Comparison of ENCODE assay signal across 8 cellular contexts in genomic region chr16:87392823-87393679, GRCh38. TPM values are rescaled to one million over a fixed set of nuclear protein-coding genes. Genes with fewer than 3 reads are reported as not detected.
DNase-seq lines count a peak whose midpoint lies in the region; ATAC-seq and TF ChIP-seq lines count a peak whose summit lies in the region.

No MANE protein-coding gene starts in this region.

- H3K36me3 ChIP-seq in mucosa of rectum (ENCODE audit: control insufficient read depth in 2 of 2, insufficient read depth in 2 of 2, low read length in 2 of 2) (no peaks in the 10 kb centered on the region), testis (ENCODE audit: low read depth, missing control alignments) (no peaks in the 10 kb centered on the region)

- H3K27ac ChIP-seq in mucosa of rectum (ENCODE audit: low read depth in 2 of 2, low read length in 2 of 2), result peak overlapping the region; percentile 98 to 99
- H3K27ac ChIP-seq in testis, result peak overlapping the region; percentile 44 to 98

- peak overlapping the region; percentile 89 to 96 for H3K9ac ChIP-seq in mucosa of rectum (ENCODE audit: low read depth in 1 of 2, low read length in 2 of 2)

- peaks cover 5% of the 10 kb centered on the region for H3K36me3 Mint-ChIP-seq in activated CD8-positive, alpha-beta memory T cell treated with anti-CD3 and anti-CD28 coated beads, Interleukin-2, amount 10 ng/mL, durations not matched to agents 7 days and 5 days

- H3K4me3 Mint-ChIP-seq in activated CD8-positive, alpha-beta memory T cell treated with anti-CD3 and anti-CD28 coated beads, Interleukin-2, amount 10 ng/mL, durations not matched to agents 7 days and 5 days, result peak overlapping the region; percentile 84

- H3K27me3 Mint-ChIP-seq in activated CD8-positive, alpha-beta memory T cell treated with anti-CD3 and anti-CD28 coated beads, Interleukin-2, amount 10 ng/mL, durations not matched to agents 7 days and 5 days, result no peaks in the 10 kb centered on the region

- peak overlapping the region; percentile 92 for H3K27ac Mint-ChIP-seq in activated CD8-positive, alpha-beta memory T cell treated with anti-CD3 and anti-CD28 coated beads, Interleukin-2, amount 10 ng/mL, durations not matched to agents 7 days and 5 days

- TF ChIP-seq POLR2A in erythroblast (IDR thresholded peaks at IDR 0.05; ENCODE audit: low read length), result no peak
- TF ChIP-seq POLR2A in testis (IDR thresholded peaks at IDR 0.05), result no peak

- TF ChIP-seq CTCF in LNCaP clone FGC (IDR thresholded peaks at IDR 0.05; ENCODE audit: control insufficient read depth, extremely low read depth, insufficient read depth), result 0 out of 2 replicates have a peak, but pooled peaks have one; percentile 25
- TF ChIP-seq CTCF in testis (IDR thresholded peaks at IDR 0.05), result peak in 1 of 3 experiments; percentile 11

- CTCF ChIA-PET in activated CD8-positive, alpha-beta memory T cell treated with anti-CD3 and anti-CD28 coated beads, Interleukin-2, amount 10 ng/mL, durations not matched to agents 7 days and 5 days (lab: Charles Lee), result interaction anchor here (0.7 to 2.4 kb wide), 9 partner anchors 9 to 376 kb away, joined by 3 to 14 read pairs (median 5); partner anchors contain the start of genes FBXO31 and KLHDC4

- DNase-seq in NCI-H510A treated with DMSO at 0.1 percent for 48 hours (lab: John Stamatoyannopoulos, UW), result peak; percentile 12
- no peak for DNase-seq in NCI-H510A (lab: John Stamatoyannopoulos, UW)
- no peak for DNase-seq in LNCaP clone FGC (ENCODE audit: low read depth)
- DNase-seq in activated CD8-positive, alpha-beta memory T cell treated with anti-CD3 and anti-CD28 coated beads, Interleukin-2, amount 10 ng/mL, durations not matched to agents 7 days and 5 days, result peak; percentile 71
- DNase-seq in erythroblast (lab: John Stamatoyannopoulos, UW), result peak; percentile 66 to 82
- peak; percentile 57 for DNase-seq in testis

- 0 to 1% methylated on average over 15 to 49 of the region's 53 CpGs for WGBS in testis, 2 donors

- ATAC-seq in activated CD8-positive, alpha-beta memory T cell treated with anti-CD3 and anti-CD28 coated beads, Interleukin-2, amount 10 ng/mL, durations not matched to agents 7 days and 5 days, result no peak
- no peak for ATAC-seq in GM21619 (IDR thresholded peaks at IDR 0.05; ENCODE audit: unreplicated experiment)

- intact Hi-C loops in testis (cut with DNase I; ENCODE audit: low total_unique reads), result no loop called here

- H3K4me3 ChIP-seq in LNCaP clone FGC (ENCODE audit: low read depth, low read length) (peak overlapping the region; percentile 69), mucosa of rectum (ENCODE audit: low read length in 2 of 2) (peak overlapping the region; percentile 61 to 93), testis (peak overlapping the region; percentile 71 to 96)

- no peaks in the 10 kb centered on the region for H3K9me3 ChIP-seq in mucosa of rectum (ENCODE audit: control insufficient read depth in 2 of 2, low read length in 2 of 2)
- H3K9me3 ChIP-seq in testis, result no peaks in the 10 kb centered on the region

- no peaks in the 10 kb centered on the region for H3K9me3 Mint-ChIP-seq in activated CD8-positive, alpha-beta memory T cell treated with anti-CD3 and anti-CD28 coated beads, Interleukin-2, amount 10 ng/mL, durations not matched to agents 7 days and 5 days (ENCODE audit: low read depth)

- H3K4me1 ChIP-seq in mucosa of rectum (ENCODE audit: control insufficient read depth in 2 of 2, insufficient read depth in 2 of 2, low read length in 2 of 2) (peaks cover 27 to 28% of the 10 kb centered on the region in 2 donors), testis (peaks cover 18% of the 10 kb centered on the region)

- no peaks in the 10 kb centered on the region for H3K27me3 ChIP-seq in mucosa of rectum (ENCODE audit: control insufficient read depth in 2 of 2, insufficient read depth in 2 of 2, low read length in 2 of 2)
- H3K27me3 ChIP-seq in testis, result no peaks in the 10 kb centered on the region

- peaks cover 45% of the 10 kb centered on the region for H3K4me1 Mint-ChIP-seq in activated CD8-positive, alpha-beta memory T cell treated with anti-CD3 and anti-CD28 coated beads, Interleukin-2, amount 10 ng/mL, durations not matched to agents 7 days and 5 days

RNA-seq across cellular contexts. Expression of gene MAP1LC3B, which starts 0.9 kb away (rescaled TPM):
- total RNA-seq in activated CD8-positive, alpha-beta memory T cell treated with anti-CD3 and anti-CD28 coated beads, Interleukin-2, amount 10 ng/mL, durations not matched to agents 7 days and 5 days, result 10 to 100 TPM; 45.4 to 50.8 TPM
- total RNA-seq in testis, result 10 to 100 TPM; 69.1 to 73.1 TPM
- polyA plus RNA-seq in testis (ENCODE audit: insufficient read depth, low read depth, low replicate concordance), result 114 TPM

RNA-seq across cellular contexts. Expression of gene FBXO31, which starts 9.5 kb away (rescaled TPM):
- total RNA-seq in activated CD8-positive, alpha-beta memory T cell treated with anti-CD3 and anti-CD28 coated beads, Interleukin-2, amount 10 ng/mL, durations not matched to agents 7 days and 5 days, result 10 to 100 TPM; 38.8 TPM
- total RNA-seq in testis, result 100 to 1,000 TPM; 115 to 215 TPM
- 73.9 TPM for polyA plus RNA-seq in testis (ENCODE audit: insufficient read depth, low read depth, low replicate concordance)

Comparison
In these comparisons a context has a peak if more than half of its experiments do, and no peak if none do; other contexts are left out.
1. DNase-seq: peak in NCI-H510A treated with DMSO at 0.1 percent for 48 hours (single experiment), activated CD8-positive, alpha-beta memory T cell treated with anti-CD3 and anti-CD28 coated beads, Interleukin-2, amount 10 ng/mL, durations not matched to agents 7 days and 5 days (single experiment), erythroblast (2 of 2) and testis (single experiment); none in NCI-H510A (single experiment) and LNCaP clone FGC (single experiment).
2. Peak in every context shown above with its lines, with median percentiles within 50 percentile points of each other: H3K4me3 ChIP-seq.